25 cellular contexts compared by ENCODE assay signal in the genomic region with DNA sequence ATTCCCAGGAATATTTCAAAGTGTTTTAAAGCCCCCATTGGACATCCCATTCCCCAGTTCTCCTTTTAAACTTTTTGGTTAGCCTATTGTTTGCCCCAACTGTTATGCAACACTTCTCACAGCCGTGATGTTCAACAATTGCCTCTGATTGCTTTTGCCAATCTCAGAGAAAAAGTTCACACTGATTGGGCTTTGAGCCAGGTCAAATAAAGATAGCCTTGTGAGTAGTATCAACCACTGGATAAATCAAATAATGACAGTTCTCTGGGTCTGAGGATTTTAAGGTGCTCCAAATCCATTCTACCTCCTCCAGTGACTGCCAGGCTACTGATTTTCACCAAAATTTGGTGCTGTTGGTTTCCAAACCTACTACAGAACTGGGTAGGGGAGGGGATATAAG. TPM values are rescaled to one million over a fixed set of nuclear protein-coding genes. Genes with fewer than 3 reads are reported as not detected.
DNase-seq lines count a peak whose midpoint lies in the region; ATAC-seq, FAIRE-seq and TF ChIP-seq lines count a peak whose summit lies in the region.
"Had no signal": no experiment of that assay in that cellular context is flagged by ENCODE, and none has a peak within 500 bp of the region (broad histone marks: within the 10 kb centered on the region; RNA-seq: fewer than 3 reads in every experiment).

No MANE protein-coding gene starts in this region.

- no peak overlapping the region for H3K4me3 Mint-ChIP-seq in Caco-2 (ENCODE audit: unreplicated experiment)
- H3K4me3 Mint-ChIP-seq: CD14-positive monocyte; CD4-positive, alpha-beta T cell; CD8-positive, alpha-beta memory T cell had no signal

- POLR2A ChIA-PET in HepG2 (lab: Yijun Ruan, JAX) (interaction anchor here (1.1 kb wide), 1 partner anchor 20 kb away, joined by 3 read pairs; no protein-coding TSS in a partner anchor), Caco-2 (lab: Charles Lee) (no interaction called here)

- TF ChIP-seq RAD21 in liver (IDR thresholded peaks at IDR 0.05), result no peak
- TF ChIP-seq RAD21 in HepG2 (CRISPR knock-in tag; IDR thresholded peaks at IDR 0.05), result no peak

- in situ Hi-C loops in HepG2 (cut with HindIII; ENCODE audit: extremely low pct_ligation_motif_present, low pct_unique_long_range_greater_than_20kb), result no loop called here

- ATAC-seq in HepG2, result no peak
- peak; percentile 41 for ATAC-seq in left colon
- peak; percentile 55 to 84 (median 67) for ATAC-seq in pancreas
- ATAC-seq in SK-N-SH treated with all-trans-retinoic acid at 6 μM for 48 hours, result no peak

- H3K4me2 ChIP-seq in HepG2 (ENCODE audit: low read depth, low read length), result no peak overlapping the region
- H3K4me2 ChIP-seq: A549; BLaER1 treated with 17β-estradiol and CSF1 and Interleukin-3, amounts not matched to agents 10 nM and 100 nM had no signal

- H3K9ac ChIP-seq in liver (ENCODE audit: low read depth in 1 of 2, low read length in 2 of 2) (no peak overlapping the region), HepG2 (ENCODE audit: insufficient read depth, low read depth, low read length) (no peak overlapping the region)
- H3K9ac ChIP-seq: BLaER1 treated with 17β-estradiol and CSF1 and Interleukin-3, amounts not matched to agents 10 nM and 100 nM had no signal

- H3K79me2 ChIP-seq in HepG2 (ENCODE audit: insufficient read depth, low read length), result no peaks in the 10 kb centered on the region

- no peaks in the 10 kb centered on the region for H3K4me1 Mint-ChIP-seq in Caco-2 (ENCODE audit: low read depth, unreplicated experiment)
- H3K4me1 Mint-ChIP-seq: CD14-positive monocyte had no signal

- H2AFZ ChIP-seq in HepG2 (ENCODE audit: low read length), result no peak overlapping the region

- H3K9me3 ChIP-seq in liver (ENCODE audit: control insufficient read depth in 4 of 4, low read length in 3 of 4) (peaks cover 0 to 3% (median 0%) of the 10 kb centered on the region in 4 donors), HepG2 (ENCODE audit: low read length) (no peaks in the 10 kb centered on the region), pancreas (no peaks in the 10 kb centered on the region), Caco-2 (no peaks in the 10 kb centered on the region)
- H3K9me3 ChIP-seq: A549, BE2C had no signal

- CTCF ChIA-PET in HepG2 (lab: Yijun Ruan, JAX; ENCODE audit: low intra/inter-chr PET ratio, low total read pairs), result no interaction called here
- CTCF ChIA-PET in Caco-2 (lab: Charles Lee), result no interaction called here

- H3K36me3 ChIP-seq in liver (ENCODE audit: control insufficient read depth in 4 of 4, insufficient read depth in 3 of 4, low read depth in 1 of 4, low read length in 3 of 4) (no peaks in the 10 kb centered on the region), HepG2 (replicated peaks in 1 of 2; ENCODE audit: control insufficient read depth in 1 of 2, insufficient read depth in 2 of 2, low read length in 2 of 2) (no peaks in the 10 kb centered on the region), pancreas (no peaks in the 10 kb centered on the region), Caco-2 (ENCODE audit: control insufficient read depth, insufficient read depth, low read length) (no peaks in the 10 kb centered on the region)
- H3K36me3 ChIP-seq: BE2C; BLaER1 treated with 17β-estradiol and CSF1 and Interleukin-3, amounts not matched to agents 10 nM and 100 nM had no signal

- no peak overlapping the region for H3K27ac Mint-ChIP-seq in Caco-2 (ENCODE audit: unreplicated experiment)
- H3K27ac Mint-ChIP-seq: CD14-positive monocyte; CD4-positive, alpha-beta T cell had no signal

- WGBS in liver, result 6% methylated on average over 1 of the region's 1 CpG
- WGBS in HepG2 (ENCODE audit: low lambda C conversion rate), result 0% methylated on average over 1 of the region's 1 CpG
- WGBS in pancreas, 2 donors, result 2 to 9% methylated on average over 1 of the region's 1 CpG

- intact Hi-C loops in HepG2 (cut with micrococcal nuclease; ENCODE audit: unreplicated experiment), result no loop called here
- intact Hi-C loops in left colon (cut with DNase I, micrococcal nuclease), result no loop called here
- intact Hi-C loops in pancreas (cut with DNase I), result no loop called here
- intact Hi-C loops in Caco-2 (cut with micrococcal nuclease; ENCODE audit: unreplicated experiment), result no loop called here

- no peak for TF ChIP-seq POLR2A in HepG2 (IDR thresholded peaks at IDR 0.05; ENCODE audit: insufficient read depth in 1 of 2, low read depth in 2 of 2, low read length in 2 of 2)

- H3K9me3 Mint-ChIP-seq in Caco-2 (ENCODE audit: unreplicated experiment), result no peaks in the 10 kb centered on the region

- no peaks in the 10 kb centered on the region for H3K36me3 Mint-ChIP-seq in Caco-2 (ENCODE audit: insufficient read depth, unreplicated experiment)
- H3K36me3 Mint-ChIP-seq: CD14-positive monocyte had no signal

- H3K27ac ChIP-seq in liver (ENCODE audit: low read depth in 1 of 2, low read length in 2 of 2), result no peak overlapping the region
- H3K27ac ChIP-seq in HepG2 (ENCODE audit: extremely low read length, insufficient read depth, low read length), result no peak overlapping the region
- no peak overlapping the region for H3K27ac ChIP-seq in pancreas
- H3K27ac ChIP-seq: A549; BLaER1 treated with 17β-estradiol and CSF1 and Interleukin-3, amounts not matched to agents 10 nM and 100 nM had no signal

- H3K27me3 ChIP-seq in liver (ENCODE audit: control insufficient read depth in 4 of 4, insufficient read depth in 4 of 4, low read length in 3 of 4) (peaks cover 0 to 3% (median 2%) of the 10 kb centered on the region in 4 donors), HepG2 (ENCODE audit: control insufficient read depth in 1 of 2, insufficient read depth in 2 of 2, low read length in 2 of 2) (peaks cover 0 to 4% of the 10 kb centered on the region in 2 experiments; a peak in 1 of 5 replicates), pancreas (no peaks in the 10 kb centered on the region), Caco-2 (replicated peaks; ENCODE audit: control insufficient read depth, insufficient read depth, low read length) (no peaks in the 10 kb centered on the region)
- H3K27me3 ChIP-seq: BE2C; BLaER1 treated with 17β-estradiol and CSF1 and Interleukin-3, amounts not matched to agents 10 nM and 100 nM had no signal

- TF ChIP-seq CTCF in liver (IDR thresholded peaks at IDR 0.05; ENCODE audit: low read depth, low read length, missing input control) (no peak), HepG2 (CRISPR knock-in tag; IDR thresholded peaks at IDR 0.05) (no peak), pancreas (IDR thresholded peaks at IDR 0.05) (no peak), Caco-2 (IDR thresholded peaks at IDR 0.05; ENCODE audit: insufficient read depth in 1 of 2, low read depth in 1 of 2, low read length in 1 of 2, severe bottlenecking in 1 of 2, unreplicated experiment in 1 of 2) (no peak)

- TF ChIP-seq EP300 in HepG2 (IDR thresholded peaks at IDR 0.05; ENCODE audit: low read depth in 2 of 2, low read length in 2 of 2) (no peak), HepG2 (CRISPR knock-in tag; IDR thresholded peaks at IDR 0.05; ENCODE audit: borderline replicate concordance) (no peak)

- H3K4me1 ChIP-seq in liver (ENCODE audit: control insufficient read depth in 4 of 4, insufficient read depth in 4 of 4, low read length in 3 of 4) (peaks cover 0 to 2% (median 0%) of the 10 kb centered on the region in 4 donors), HepG2 (ENCODE audit: insufficient read depth, low read length) (no peaks in the 10 kb centered on the region), pancreas (peaks cover 0 to 2% (median 0%) of the 10 kb centered on the region in 3 donors), Caco-2 (no peaks in the 10 kb centered on the region)
- H3K4me1 ChIP-seq: BE2C; BLaER1 treated with 17β-estradiol and CSF1 and Interleukin-3, amounts not matched to agents 10 nM and 100 nM had no signal

- no peak for FAIRE-seq in HepG2 (lab: Jason Lieb, UNC)
- FAIRE-seq in pancreas (lab: Jason Lieb, UNC), result no peak
- FAIRE-seq: GM12892, H54 had no signal

- no TSS peak for BruUV-seq in HepG2 (replicated peaks; lab: Mats Ljungman, UMichigan)
- no TSS peak for BruUV-seq in Caco-2 (replicated peaks; lab: Mats Ljungman, UMichigan)

- DNase-seq in HepG2 (ENCODE audit: low spot score), result no peak
- no peak for DNase-seq in left colon
- peak in 1 of 6 donors; percentile 16 for DNase-seq in pancreas
- no peak for DNase-seq in stimulated activated naive CD4-positive, alpha-beta T cell (lab: John Stamatoyannopoulos, UW)
- DNase-seq in Caco-2, result no peak
- DNase-seq: 8988T; ACHN; AML-193; BE2C; Calu3; CD4-positive, alpha-beta T cell; CD8-positive, alpha-beta memory T cell; DMS53; DMS79 treated with DMSO at 0.1 percent for 48 hours; GF-D8; GOT3; HCEC 1CT had no signal

- H3K4me3 ChIP-seq in liver (ENCODE audit: low read depth in 1 of 3, low read length in 3 of 3), result no peak overlapping the region
- no peak overlapping the region for H3K4me3 ChIP-seq in HepG2 (replicated peaks in 1 of 3; ENCODE audit: insufficient read depth in 1 of 3, low read depth in 2 of 3, low read length in 3 of 3)
- no peak overlapping the region for H3K4me3 ChIP-seq in pancreas
- H3K4me3 ChIP-seq in Caco-2 (ENCODE audit: low read depth, low read length), result no peak overlapping the region
- H3K4me3 ChIP-seq: A549; BLaER1 treated with 17β-estradiol and CSF1 and Interleukin-3, amounts not matched to agents 10 nM and 100 nM had no signal

- no peaks in the 10 kb centered on the region for H4K20me1 ChIP-seq in HepG2 (ENCODE audit: insufficient read depth, low read length)
- H4K20me1 ChIP-seq: BLaER1 treated with 17β-estradiol and CSF1 and Interleukin-3, amounts not matched to agents 10 nM and 100 nM had no signal

- H3K27me3 Mint-ChIP-seq in Caco-2 (ENCODE audit: insufficient read depth, unreplicated experiment), result peaks cover 5% of the 10 kb centered on the region

RNA-seq across cellular contexts. Expression of a gene that starts 19.1 kb away (rescaled TPM):
- 10 to 100 TPM; 51.7 to 63.7 TPM for total RNA-seq in liver
- polyA plus RNA-seq in liver, result 10 to 100 TPM; 34.2 to 41.4 TPM
- total RNA-seq in HepG2 (2016; rRNA removed; fragmentation: Illumina TruSeq; extraction: Trizol), result 646 and 1,116 TPM in 2 replicates
- 3,280 and 3,642 TPM in 2 replicates for total RNA-seq in HepG2 (2016; cell fraction: cytosol; rRNA removed; fragmentation: Illumina TruSeq; extraction: Trizol; ENCODE audit: low read depth)
- 600 and 1,127 TPM in 2 replicates for total RNA-seq in HepG2 (2016; cell fraction: insoluble cytoplasmic fraction; rRNA removed; fragmentation: Illumina TruSeq; extraction: Trizol)
- 2,832 and 3,011 TPM in 2 replicates for total RNA-seq in HepG2 (2016; cell fraction: membrane; rRNA removed; fragmentation: Illumina TruSeq; extraction: Trizol)
- total RNA-seq in HepG2 (2016; cell fraction: nucleus; rRNA removed; fragmentation: Illumina TruSeq; extraction: Trizol), result 1,362 and 1,462 TPM in 2 replicates
- polyA plus RNA-seq in HepG2 (2011; rRNA removed), result 369 and 374 TPM in 2 replicates
- 207 and 225 TPM in 2 replicates for polyA plus RNA-seq in HepG2 (2011; cell fraction: cytosol; rRNA removed)
- 1,398 and 1,412 TPM in 2 replicates for polyA plus RNA-seq in HepG2 (2011; cell fraction: nucleus; rRNA removed)
- polyA plus RNA-seq in HepG2 (2012), result 352 and 481 TPM in 2 replicates
- polyA plus RNA-seq in HepG2 (2016; cell fraction: cytosol; fragmentation: Illumina TruSeq; extraction: Trizol; ENCODE audit: low read depth), result 3,484 and 3,697 TPM in 2 replicates
- 637 and 642 TPM in 2 replicates for polyA plus RNA-seq in HepG2 (2016; cell fraction: insoluble cytoplasmic fraction; fragmentation: Illumina TruSeq; extraction: Trizol; ENCODE audit: low read depth)
- polyA plus RNA-seq in HepG2 (2016; cell fraction: membrane; fragmentation: Illumina TruSeq; extraction: Trizol; ENCODE audit: low read depth), result 2,607 and 2,624 TPM in 2 replicates
- polyA plus RNA-seq in HepG2 (2016; cell fraction: nucleus; fragmentation: Illumina TruSeq; extraction: Trizol; ENCODE audit: insufficient read depth, low read depth), result 3,019 and 3,117 TPM in 2 replicates
- polyA minus RNA-seq in HepG2 (2011; rRNA and poly(A)+ RNA removed; ENCODE audit: low replicate concordance), result 388 and 403 TPM in 2 replicates
- 134 TPM in 2 replicates for polyA minus RNA-seq in HepG2 (2011; cell fraction: cytosol; rRNA and poly(A)+ RNA removed)
- 938 and 1,127 TPM in 2 replicates for polyA minus RNA-seq in HepG2 (2011; cell fraction: nucleus; rRNA and poly(A)+ RNA removed)
- 10 to 100 TPM; 70.9 to 85.3 TPM for total RNA-seq in left colon
- total RNA-seq in pancreas, result 10 to 100 TPM; 36.2 to 83.1 (median 60.1) TPM
- 100 to 1,000 TPM; 124 to 204 TPM for polyA plus RNA-seq in pancreas
- 497 and 524 TPM in 2 replicates for total RNA-seq in Caco-2 (2022)

RNA-seq across cellular contexts. Expression of a gene that starts 30.6 kb away (rescaled TPM):
- total RNA-seq in liver (10 to 100 TPM; 34.3 to 68.6 TPM), HepG2 (2016; rRNA removed; fragmentation: Illumina TruSeq; extraction: Trizol) (215 and 246 TPM in 2 replicates), left colon (100 to 1,000 TPM; 104 to 144 TPM), pancreas (10 to 100 TPM; 27.3 to 41.3 (median 31.3) TPM), Caco-2 (2022) (123 and 137 TPM in 2 replicates)
- polyA plus RNA-seq in liver (10 to 100 TPM; 49.3 to 56.2 TPM), HepG2 (2011; rRNA removed) (245 and 254 TPM in 2 replicates), pancreas (10 to 100 TPM; 51.2 to 83.3 TPM)
- 33.7 and 38.0 TPM in 2 replicates for total RNA-seq in HepG2 (2016; cell fraction: cytosol; rRNA removed; fragmentation: Illumina TruSeq; extraction: Trizol; ENCODE audit: low read depth)
- 222 and 260 TPM in 2 replicates for total RNA-seq in HepG2 (2016; cell fraction: insoluble cytoplasmic fraction; rRNA removed; fragmentation: Illumina TruSeq; extraction: Trizol)
- 44.8 and 48.2 TPM in 2 replicates for total RNA-seq in HepG2 (2016; cell fraction: membrane; rRNA removed; fragmentation: Illumina TruSeq; extraction: Trizol)
- 137 and 140 TPM in 2 replicates for total RNA-seq in HepG2 (2016; cell fraction: nucleus; rRNA removed; fragmentation: Illumina TruSeq; extraction: Trizol)
- 222 and 246 TPM in 2 replicates for polyA plus RNA-seq in HepG2 (2011; cell fraction: cytosol; rRNA removed)
- 901 and 966 TPM in 2 replicates for polyA plus RNA-seq in HepG2 (2011; cell fraction: nucleus; rRNA removed)
- polyA plus RNA-seq in HepG2 (2012), result 156 and 158 TPM in 2 replicates
- 22.8 and 27.4 TPM in 2 replicates for polyA plus RNA-seq in HepG2 (2016; cell fraction: cytosol; fragmentation: Illumina TruSeq; extraction: Trizol; ENCODE audit: low read depth)
- polyA plus RNA-seq in HepG2 (2016; cell fraction: insoluble cytoplasmic fraction; fragmentation: Illumina TruSeq; extraction: Trizol; ENCODE audit: low read depth), result 207 and 216 TPM in 2 replicates
- 27.1 and 32.5 TPM in 2 replicates for polyA plus RNA-seq in HepG2 (2016; cell fraction: membrane; fragmentation: Illumina TruSeq; extraction: Trizol; ENCODE audit: low read depth)
- polyA plus RNA-seq in HepG2 (2016; cell fraction: nucleus; fragmentation: Illumina TruSeq; extraction: Trizol; ENCODE audit: insufficient read depth, low read depth), result 236 and 251 TPM in 2 replicates
- polyA minus RNA-seq in HepG2 (2011; rRNA and poly(A)+ RNA removed; ENCODE audit: low replicate concordance), result 107 and 189 TPM in 2 replicates
- 74.0 and 74.8 TPM in 2 replicates for polyA minus RNA-seq in HepG2 (2011; cell fraction: cytosol; rRNA and poly(A)+ RNA removed)
- 230 and 248 TPM in 2 replicates for polyA minus RNA-seq in HepG2 (2011; cell fraction: nucleus; rRNA and poly(A)+ RNA removed)

RNA-seq across cellular contexts. Expression of a gene that starts 59.2 kb away (rescaled TPM):
- 1 to 10 TPM; 2.3 to 3.2 TPM for total RNA-seq in liver
- polyA plus RNA-seq in liver, result 1 to 10 TPM; 2.6 to 4.0 TPM
- 0.84 TPM in 1 of 2 replicates, not detected in the other for total RNA-seq in HepG2 (2016; rRNA removed; fragmentation: Illumina TruSeq; extraction: Trizol)
- total RNA-seq in HepG2 (2016; cell fraction: cytosol; rRNA removed; fragmentation: Illumina TruSeq; extraction: Trizol; ENCODE audit: low read depth), result not detected in 2 replicates
- 0.13 and 0.15 TPM in 2 replicates for total RNA-seq in HepG2 (2016; cell fraction: insoluble cytoplasmic fraction; rRNA removed; fragmentation: Illumina TruSeq; extraction: Trizol)
- total RNA-seq in HepG2 (2016; cell fraction: membrane; rRNA removed; fragmentation: Illumina TruSeq; extraction: Trizol), result 0.34 TPM in 2 replicates
- 0.34 and 0.56 TPM in 2 replicates for total RNA-seq in HepG2 (2016; cell fraction: nucleus; rRNA removed; fragmentation: Illumina TruSeq; extraction: Trizol)
- 2.2 and 5.2 TPM in 2 replicates for polyA plus RNA-seq in HepG2 (2011; rRNA removed)
- 1.7 and 2.0 TPM in 2 replicates for polyA plus RNA-seq in HepG2 (2011; cell fraction: cytosol; rRNA removed)
- polyA plus RNA-seq in HepG2 (2011; cell fraction: nucleus; rRNA removed), result 19.5 and 21.3 TPM in 2 replicates
- 3.4 and 9.8 TPM in 2 replicates for polyA plus RNA-seq in HepG2 (2012)
- 0.10 and 0.52 TPM in 2 replicates for polyA plus RNA-seq in HepG2 (2016; cell fraction: cytosol; fragmentation: Illumina TruSeq; extraction: Trizol; ENCODE audit: low read depth)
- polyA plus RNA-seq in HepG2 (2016; cell fraction: insoluble cytoplasmic fraction; fragmentation: Illumina TruSeq; extraction: Trizol; ENCODE audit: low read depth), result 0.11 and 0.45 TPM in 2 replicates
- polyA plus RNA-seq in HepG2 (2016; cell fraction: membrane; fragmentation: Illumina TruSeq; extraction: Trizol; ENCODE audit: low read depth), result 0.17 and 0.41 TPM in 2 replicates
- polyA plus RNA-seq in HepG2 (2016; cell fraction: nucleus; fragmentation: Illumina TruSeq; extraction: Trizol; ENCODE audit: insufficient read depth, low read depth), result 1.1 and 2.1 TPM in 2 replicates
- polyA minus RNA-seq in HepG2 (2011; rRNA and poly(A)+ RNA removed; ENCODE audit: low replicate concordance), result 3.8 TPM in 1 of 2 replicates, not detected in the other
- polyA minus RNA-seq in HepG2 (2011; cell fraction: cytosol; rRNA and poly(A)+ RNA removed), result 1.3 and 2.1 TPM in 2 replicates
- polyA minus RNA-seq in HepG2 (2011; cell fraction: nucleus; rRNA and poly(A)+ RNA removed), result 4.8 and 7.2 TPM in 2 replicates
- total RNA-seq in left colon, result 1 to 10 TPM; 1.9 to 8.2 TPM
- 10 to 100 TPM in 2 of 6 donors, 1 to 10 TPM in 4; 6.8 to 16.4 (median 8.1) TPM for total RNA-seq in pancreas
- polyA plus RNA-seq in pancreas, result 10 to 100 TPM; 22.9 to 25.3 TPM
- 5.7 and 7.5 TPM in 2 replicates for total RNA-seq in Caco-2 (2022)
- total RNA-seq: G401 had no signal
- polyA plus RNA-seq: CD14-positive monocyte had no signal

Comparison
In these comparisons a context has a peak if more than half of its experiments do, and no peak if none do; other contexts are left out.
1. ATAC-seq: peak in left colon (single experiment) and pancreas (4 of 4); none in HepG2 (single experiment) and SK-N-SH treated with all-trans-retinoic acid at 6 μM for 48 hours (single experiment).